Comparison of ENCODE assay signal across 35 cellular contexts in the genomic region with DNA sequence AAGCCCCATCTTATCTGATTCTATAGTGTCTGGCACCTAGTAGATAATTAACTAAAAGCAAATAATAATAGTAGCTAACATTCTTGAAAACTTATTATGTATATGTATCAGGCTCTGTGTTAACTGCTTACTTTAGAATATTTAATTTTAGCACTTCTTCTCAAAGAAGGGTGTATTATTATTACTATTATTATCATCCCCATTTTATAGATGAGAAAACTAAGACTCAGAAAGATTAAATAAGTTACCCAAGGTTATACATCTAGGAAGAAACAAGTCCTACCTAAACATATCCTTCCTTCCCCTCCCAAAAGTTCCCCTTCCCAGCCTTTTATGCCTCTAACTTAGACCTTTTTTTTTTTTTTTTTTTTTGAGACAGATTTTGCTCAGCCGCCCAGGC.
"Had no signal": no experiment of that assay in that cellular context is flagged by ENCODE, and none has a peak within 500 bp of the region (broad histone marks: within the 10 kb centered on the region; RNA-seq: fewer than 3 reads in every experiment).

No MANE protein-coding gene starts in this region.

- H3K9me3 ChIP-seq: adrenal gland, body of pancreas, esophagus muscularis mucosa, gastrocnemius medialis, heart left ventricle had no signal

- H3K27ac Mint-ChIP-seq: activated CD8-positive, alpha-beta T cell treated with anti-CD3 and anti-CD28 coated beads for 36 hours; activated naive CD4-positive, alpha-beta T cell treated with anti-CD3 and anti-CD28 coated beads for 36 hours; activated naive CD4-positive, alpha-beta T cell treated with anti-CD3 and anti-CD28 coated beads, Interleukin-2, amount 50 U/mL, for 24 hours; activated naive CD8-positive, alpha-beta T cell treated with anti-CD3 and anti-CD28 coated beads for 36 hours; activated naive CD8-positive, alpha-beta T cell treated with anti-CD3 and anti-CD28 coated beads, Interleukin-2, amount 50 U/mL, for 24 hours; activated T-helper 2 cell treated with anti-CD3 and anti-CD28 coated beads, Interferon-gamma antibody, Interleukin-2, Interleukin-4, amounts not matched to agents 10 μg/mL and 5 μg/mL and 100 μg/mL, durations not matched to agents 14 hours and 24 hours and 36 hours; T-cell; T-helper 1 cell treated with Interleukin-12 subunit alpha and Interleukin-12 subunit beta and Interleukin-4 antibody, amounts not matched to agents 30 μg/mL and 1 μg/mL, for 36 hours; T-helper 2 cell treated with Interferon-gamma antibody and Interleukin-4, amounts not matched to agents 5 μg/mL and 100 μg/mL, for 36 hours had no signal

- H3K27me3 ChIP-seq: adrenal gland, body of pancreas, dorsolateral prefrontal cortex, esophagus muscularis mucosa, foreskin keratinocyte, gastrocnemius medialis, heart left ventricle had no signal

- H3K27me3 Mint-ChIP-seq: activated B cell treated with CpG ODN at 0.5 μM for 24 hours; activated CD8-positive, alpha-beta T cell treated with anti-CD3 and anti-CD28 coated beads for 36 hours; activated naive CD4-positive, alpha-beta T cell treated with anti-CD3 and anti-CD28 coated beads, Interleukin-2, amount 50 U/mL, for 24 hours; activated naive CD8-positive, alpha-beta T cell treated with anti-CD3 and anti-CD28 coated beads for 36 hours; activated naive CD8-positive, alpha-beta T cell treated with anti-CD3 and anti-CD28 coated beads, Interleukin-2, amount 50 U/mL, for 24 hours; dendritic cell treated with granulocyte-macrophage colony-stimulating factor and Interleukin-4, amounts not matched to agents 40 ng/mL and 50 ng/mL, for 4 days; T-cell had no signal

- H3K27ac ChIP-seq: body of pancreas, coronary artery, esophagus muscularis mucosa, foreskin keratinocyte, gastrocnemius medialis, heart left ventricle, WERI-Rb-1 had no signal

- H3K4me1 ChIP-seq: foreskin keratinocyte had no signal

- H3K9me3 Mint-ChIP-seq: activated B cell treated with CpG ODN at 0.5 μM for 24 hours; activated CD8-positive, alpha-beta T cell treated with anti-CD3 and anti-CD28 coated beads for 36 hours; activated naive CD4-positive, alpha-beta T cell treated with anti-CD3 and anti-CD28 coated beads for 36 hours; activated naive CD4-positive, alpha-beta T cell treated with anti-CD3 and anti-CD28 coated beads, Interleukin-2, amount 50 U/mL, for 24 hours; activated naive CD8-positive, alpha-beta T cell treated with anti-CD3 and anti-CD28 coated beads for 36 hours; activated naive CD8-positive, alpha-beta T cell treated with anti-CD3 and anti-CD28 coated beads, Interleukin-2, amount 50 U/mL, for 24 hours; activated T-cell treated with anti-CD3 and anti-CD28 coated beads, Interleukin-2, amount 50 U/mL, for 4 hours; activated T-helper 2 cell treated with anti-CD3 and anti-CD28 coated beads, Interferon-gamma antibody, Interleukin-2, Interleukin-4, amounts not matched to agents 10 μg/mL and 5 μg/mL and 100 μg/mL, durations not matched to agents 14 hours and 24 hours and 36 hours; dendritic cell treated with granulocyte-macrophage colony-stimulating factor and Interleukin-4, amounts not matched to agents 40 ng/mL and 50 ng/mL, for 4 days; T-cell; T-helper 1 cell treated with Interleukin-12 subunit alpha and Interleukin-12 subunit beta and Interleukin-4 antibody, amounts not matched to agents 30 μg/mL and 1 μg/mL, for 36 hours; T-helper 2 cell treated with Interferon-gamma antibody and Interleukin-4, amounts not matched to agents 5 μg/mL and 100 μg/mL, for 36 hours had no signal

- H3K4me3 Mint-ChIP-seq: activated B cell treated with CpG ODN at 0.5 μM for 24 hours; activated CD8-positive, alpha-beta T cell treated with anti-CD3 and anti-CD28 coated beads for 36 hours; activated naive CD4-positive, alpha-beta T cell treated with anti-CD3 and anti-CD28 coated beads for 36 hours; activated naive CD4-positive, alpha-beta T cell treated with anti-CD3 and anti-CD28 coated beads, Interleukin-2, amount 50 U/mL, for 24 hours; activated naive CD8-positive, alpha-beta T cell treated with anti-CD3 and anti-CD28 coated beads for 36 hours; activated naive CD8-positive, alpha-beta T cell treated with anti-CD3 and anti-CD28 coated beads, Interleukin-2, amount 50 U/mL, for 24 hours; activated T-cell treated with anti-CD3 and anti-CD28 coated beads, Interleukin-2, amount 50 U/mL, for 4 hours; dendritic cell treated with granulocyte-macrophage colony-stimulating factor and Interleukin-4, amounts not matched to agents 40 ng/mL and 50 ng/mL, for 4 days; T-cell; T-helper 1 cell treated with Interleukin-12 subunit alpha and Interleukin-12 subunit beta and Interleukin-4 antibody, amounts not matched to agents 30 μg/mL and 1 μg/mL, for 36 hours; T-helper 2 cell treated with Interferon-gamma antibody and Interleukin-4, amounts not matched to agents 5 μg/mL and 100 μg/mL, for 36 hours had no signal

- H3K4me3 ChIP-seq: adrenal gland, body of pancreas, coronary artery, esophagus muscularis mucosa, gastrocnemius medialis, heart left ventricle had no signal

- DNase-seq: activated B cell treated with CpG ODN at 0.5 μM for 24 hours; activated CD4-positive, alpha-beta T cell treated with anti-CD3 and anti-CD28 coated beads for 48 hours; activated CD4-positive, alpha-beta T cell treated with anti-CD3 and anti-CD28 coated beads, Interleukin-2, amount 50 U/mL, for 1 hour; activated CD4-positive, alpha-beta T cell treated with anti-CD3 and anti-CD28 coated beads, Interleukin-2, amount 50 U/mL, for 48 hours; activated CD8-positive, alpha-beta memory T cell treated with anti-CD3 and anti-CD28 coated beads for 24 hours; activated CD8-positive, alpha-beta T cell treated with anti-CD3 and anti-CD28 coated beads for 36 hours; activated effector memory CD4-positive, alpha-beta T cell treated with anti-CD3 and anti-CD28 coated beads, Interleukin-2, amount 50 U/mL, for 16 hours; activated naive CD4-positive, alpha-beta T cell treated with anti-CD3 and anti-CD28 coated beads for 36 hours; activated naive CD8-positive, alpha-beta T cell treated with anti-CD3 and anti-CD28 coated beads for 36 hours; activated naive CD8-positive, alpha-beta T cell treated with anti-CD3 and anti-CD28 coated beads, Interleukin-2, amount 50 U/mL, for 24 hours; activated T-cell treated with anti-CD3 and anti-CD28 coated beads, Interleukin-2, amount 50 U/mL, for 4 hours; adrenal gland; amygdala; aorta; body of pancreas; caudate nucleus; cerebellar nuclear complex; dorsolateral prefrontal cortex; effector memory CD4-positive, alpha-beta T cell; erythroblast; foreskin keratinocyte; gastrocnemius medialis; glutamatergic neuron; heart left ventricle; T-cell; T1000; WERI-Rb-1 had no signal

- ATAC-seq: activated CD4-positive, CD25-positive, alpha-beta regulatory T cell treated with anti-CD3 and anti-CD28 coated beads, Interleukin-2, amount 50 U/mL, for 24 hours; activated CD8-positive, alpha-beta T cell treated with anti-CD3 and anti-CD28 coated beads for 36 hours; activated naive CD8-positive, alpha-beta T cell treated with anti-CD3 and anti-CD28 coated beads, Interleukin-2, amount 50 U/mL, for 24 hours; activated T-cell treated with anti-CD3 and anti-CD28 coated beads, Interleukin-2, amount 50 U/mL, for 4 hours; body of pancreas; foreskin keratinocyte; gastrocnemius medialis; heart left ventricle; T-cell had no signal
